8 cellular contexts compared by ENCODE assay signal in genomic region chr3:9396301-9396631, GRCh38. TPM values are rescaled to one million over a fixed set of nuclear protein-coding genes. Genes with fewer than 3 reads are reported as not detected.
DNase-seq lines count a peak whose midpoint lies in the region; ATAC-seq, FAIRE-seq and TF ChIP-seq lines count a peak whose summit lies in the region.

No MANE protein-coding gene starts in this region.

- DNase-seq in GM12891 (ENCODE audit: insufficient read length, low spot score) (peak; percentile 24), NCI-H1105 treated with DMSO at 0.1 percent for 48 hours (lab: John Stamatoyannopoulos, UW) (peak; percentile 80), T-helper 2 cell (peak in 4 of 5 experiments; percentile 58 to 96 (median 74)), colonic mucosa (peak; percentile 94), left lung (peak in 1 of 2 donors; percentile 94)
- DNase-seq in stimulated activated CD8-positive, alpha-beta memory T cell treated with anti-CD3 and anti-CD28 coated beads, Interleukin-2, amount 100 ng/mL, for 1 hour (ENCODE audit: low read depth in 2 of 2): peak; percentile 49 to 59

- ATAC-seq in HG02798 (IDR thresholded peaks at IDR 0.05; ENCODE audit: poor library complexity, unreplicated experiment) (peak; percentile 27), left lung (peak; percentile 65)

- intact Hi-C loops in colonic mucosa (cut with DNase I) (no loop called here), left lung (cut with DNase I) (loop anchor here in 1 of 2 donors (10.0 kb wide), 1 partner anchor 49 kb away; no protein-coding TSS in a partner anchor)

- TF ChIP-seq CTCF in 22Rv1 (IDR thresholded peaks at IDR 0.05): no peak
- no peak for TF ChIP-seq CTCF in colonic mucosa (IDR thresholded peaks at IDR 0.05)
- TF ChIP-seq CTCF in left lung (IDR thresholded peaks at IDR 0.05): no peak

- H3K36me3 ChIP-seq in colonic mucosa (no peaks in the 10 kb centered on the region), left lung (peaks cover 0 to 24% of the 10 kb centered on the region in 2 donors)

- H3K27me3 ChIP-seq in colonic mucosa (no peaks in the 10 kb centered on the region), left lung (no peaks in the 10 kb centered on the region)

- no peaks in the 10 kb centered on the region for H3K9me3 ChIP-seq in colonic mucosa
- H3K9me3 ChIP-seq in left lung: no peaks in the 10 kb centered on the region

- H3K4me1 ChIP-seq in colonic mucosa (peaks cover 16% of the 10 kb centered on the region), left lung (peaks cover 37 to 75% of the 10 kb centered on the region in 2 donors)

- peak overlapping the region; percentile 77 to 87 for H3K9ac ChIP-seq in colonic mucosa (ENCODE audit: low read depth in 2 of 2, low read length in 2 of 2)

- H3K27ac ChIP-seq in 22Rv1 (peak overlapping the region; percentile 97), colonic mucosa (peak overlapping the region; percentile 92), left lung (peak overlapping the region; percentile 95 to 98)

- FAIRE-seq in GM12891 (lab: Jason Lieb, UNC): no peak

- TF ChIP-seq POLR2A in GM12891 (IDR thresholded peaks at IDR 0.05; ENCODE audit: low read depth, low read length): 0 out of 2 replicates have a peak, but pooled peaks have one; percentile 3

- H3K4me3 ChIP-seq in colonic mucosa: peak overlapping the region; percentile 47
- peak overlapping the region; percentile 53 to 85 for H3K4me3 ChIP-seq in left lung

TF ChIP-seq in GM12891, 5 proteins besides CTCF, POLR2A, EP300 and RAD21:
- TF ChIP-seq POLR2AphosphoS5 (IDR thresholded peaks at IDR 0.05; ENCODE audit: low read depth, low read length) (peak; percentile 70), PAX5 (IDR thresholded peaks at IDR 0.05; ENCODE audit: insufficient read depth, low read length, severe bottlenecking) (no peak), TAF1 (IDR thresholded peaks at IDR 0.05; ENCODE audit: low read depth, low read length) (no peak), POU2F2 (IDR thresholded peaks at IDR 0.05; ENCODE audit: low read depth, low read length) (peak; percentile 64), SPI1 (IDR thresholded peaks at IDR 0.05; ENCODE audit: low read depth, low read length) (no peak)
TF ChIP-seq in GM12891: peak in this region for 2.

RNA-seq across cellular contexts. Expression of gene SETD5, which starts 1.1 kb away (rescaled TPM):
- polyA plus RNA-seq in GM12891 (2012; ENCODE audit: low read depth, missing spikeins): 36.4 TPM
- total RNA-seq in colonic mucosa (10 to 100 TPM; 89.1 to 91.3 TPM), left lung (100 to 1,000 TPM in 1 of 2 donors, 10 to 100 TPM in 1; 82.2 to 113 TPM)

RNA-seq across cellular contexts. Expression of gene THUMPD3, which starts 33.4 kb away (rescaled TPM):
- polyA plus RNA-seq in GM12891 (2012; ENCODE audit: low read depth, missing spikeins): 37.6 TPM
- total RNA-seq in colonic mucosa: 10 to 100 TPM; 40.1 to 46.0 TPM
- 10 to 100 TPM; 32.2 to 35.4 TPM for total RNA-seq in left lung
